ENCODE assay signal across 1 cellular context in genomic region chr2:73736855-73737779, GRCh38.
A peak's percentile ranks its signal among the peaks of the same experiment; 100 is the strongest.
TF ChIP-seq lines count a peak whose summit lies in the region.

Gene TPRKB (minus strand): TSS chr2:73737345. CDS start chr2:73734569, 2,776 bp downstream.

TF ChIP-seq in HepG2, 621 proteins besides CTCF, POLR2A, EP300 and RAD21 (continued from another document and continues in another):
- TF ChIP-seq TCF12 (IDR thresholded peaks at IDR 0.05) (no peak), TCF12 (CRISPR knock-in tag; IDR thresholded peaks at IDR 0.05) (no peak), NR2F6 (IDR thresholded peaks at IDR 0.05) (0 out of 2 replicates have a peak, but pooled peaks have one; percentile 17), NR2F6 (CRISPR knock-in tag; IDR thresholded peaks at IDR 0.05) (peak; percentile 67), ZNF362 (CRISPR knock-in tag; IDR thresholded peaks at IDR 0.05; ENCODE audit: borderline replicate concordance) (peak; percentile 58; the same call in 1 of the 2 replicates), TEF (CRISPR knock-in tag; IDR thresholded peaks at IDR 0.05) (no peak), ZNF280D (CRISPR knock-in tag; IDR thresholded peaks at IDR 0.05) (peak; percentile 87), ZNF747 (CRISPR knock-in tag; IDR thresholded peaks at IDR 0.05; ENCODE audit: borderline replicate concordance) (peak; percentile 87), MTERF4 (CRISPR knock-in tag; IDR thresholded peaks at IDR 0.05) (peak; percentile 94), ZSCAN31 (CRISPR knock-in tag; IDR thresholded peaks at IDR 0.05; ENCODE audit: low read depth) (no peak; the same call in 1 of the 2 replicates), MED8 (CRISPR knock-in tag; IDR thresholded peaks at IDR 0.05; ENCODE audit: insufficient replicate concordance) (no peak), ZXDC (CRISPR knock-in tag; IDR thresholded peaks at IDR 0.05) (peak; percentile 94), ARHGAP35 (CRISPR knock-in tag; IDR thresholded peaks at IDR 0.05; ENCODE audit: borderline replicate concordance) (0 out of 2 replicates have a peak, but pooled peaks have one; percentile 30), HNRNPL (IDR thresholded peaks at IDR 0.05; ENCODE audit: low read depth, low read length) (no peak), SMYD3 (CRISPR knock-in tag; IDR thresholded peaks at IDR 0.05) (no peak; the same call in 1 of the 2 replicates), HMG20B (CRISPR knock-in tag; conservative IDR thresholded peaks at IDR 0.05) (0 out of 2 replicates have a peak, but pooled peaks have one; percentile 58), TFAP4 (IDR thresholded peaks at IDR 0.05; ENCODE audit: borderline replicate concordance, low read depth) (peak; percentile 94), KAT7 (CRISPR knock-in tag; IDR thresholded peaks at IDR 0.05; ENCODE audit: borderline replicate concordance) (no peak; the same call in 1 of the 2 replicates), ZEB1 (IDR thresholded peaks at IDR 0.05; ENCODE audit: insufficient replicate concordance, low read depth) (peak; percentile 53), TBP (CRISPR knock-in tag; IDR thresholded peaks at IDR 0.05) (no peak), ZNF460 (CRISPR knock-in tag; IDR thresholded peaks at IDR 0.05; ENCODE audit: borderline replicate concordance) (no peak), ZNF382 (CRISPR knock-in tag; IDR thresholded peaks at IDR 0.05; ENCODE audit: borderline replicate concordance) (no peak), MEIS1 (CRISPR knock-in tag; IDR thresholded peaks at IDR 0.05; ENCODE audit: borderline replicate concordance) (peak; percentile 83; the same call in 1 of the 2 replicates), ZNF782 (CRISPR knock-in tag; IDR thresholded peaks at IDR 0.05; ENCODE audit: borderline replicate concordance) (peak; percentile 92; the same call in 1 of the 2 replicates), ZNF264 (CRISPR knock-in tag; IDR thresholded peaks at IDR 0.05) (peak; percentile 36; the same call in 1 of the 2 replicates), ZKSCAN8 (CRISPR knock-in tag; IDR thresholded peaks at IDR 0.05; ENCODE audit: borderline replicate concordance) (peak; percentile 69; the same call in 1 of the 2 replicates), ATF7-NPFF (CRISPR knock-in tag; IDR thresholded peaks at IDR 0.05; ENCODE audit: low read depth) (peak; percentile 47), ZNF547 (CRISPR knock-in tag; IDR thresholded peaks at IDR 0.05) (peak; percentile 93), TEAD3 (CRISPR knock-in tag; optimal IDR thresholded peaks at IDR 0.05; ENCODE audit: borderline replicate concordance) (peak; percentile 61), POGZ (CRISPR knock-in tag; IDR thresholded peaks at IDR 0.05) (peak; percentile 100), ARID4A (CRISPR knock-in tag; IDR thresholded peaks at IDR 0.05; ENCODE audit: borderline replicate concordance) (peak; percentile 98), ZNF687 (CRISPR knock-in tag; IDR thresholded peaks at IDR 0.05) (peak; percentile 95), SPEN (CRISPR knock-in tag; IDR thresholded peaks at IDR 0.05; ENCODE audit: low read depth) (peak; percentile 96), RARA (CRISPR knock-in tag; IDR thresholded peaks at IDR 0.05) (0 out of 2 replicates have a peak, but pooled peaks have one; percentile 41), SP5 (CRISPR knock-in tag; IDR thresholded peaks at IDR 0.05; ENCODE audit: borderline replicate concordance, low read depth) (peak; percentile 74)
- TF ChIP-seq, protein P1, sequence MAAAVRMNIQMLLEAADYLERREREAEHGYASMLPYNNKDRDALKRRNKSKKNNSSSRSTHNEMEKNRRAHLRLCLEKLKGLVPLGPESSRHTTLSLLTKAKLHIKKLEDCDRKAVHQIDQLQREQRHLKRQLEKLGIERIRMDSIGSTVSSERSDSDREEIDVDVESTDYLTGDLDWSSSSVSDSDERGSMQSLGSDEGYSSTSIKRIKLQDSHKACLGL (CRISPR knock-in tag; IDR thresholded peaks at IDR 0.05), result peak; percentile 61
- TF ChIP-seq, protein P2, sequence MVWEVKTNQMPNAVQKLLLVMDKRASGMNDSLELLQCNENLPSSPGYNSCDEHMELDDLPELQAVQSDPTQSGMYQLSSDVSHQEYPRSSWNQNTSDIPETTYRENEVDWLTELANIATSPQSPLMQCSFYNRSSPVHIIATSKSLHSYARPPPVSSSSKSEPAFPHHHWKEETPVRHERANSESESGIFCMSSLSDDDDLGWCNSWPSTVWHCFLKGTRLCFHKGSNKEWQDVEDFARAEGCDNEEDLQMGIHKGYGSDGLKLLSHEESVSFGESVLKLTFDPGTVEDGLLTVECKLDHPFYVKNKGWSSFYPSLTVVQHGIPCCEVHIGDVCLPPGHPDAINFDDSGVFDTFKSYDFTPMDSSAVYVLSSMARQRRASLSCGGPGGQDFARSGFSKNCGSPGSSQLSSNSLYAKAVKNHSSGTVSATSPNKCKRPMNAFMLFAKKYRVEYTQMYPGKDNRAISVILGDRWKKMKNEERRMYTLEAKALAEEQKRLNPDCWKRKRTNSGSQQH (CRISPR knock-in tag; IDR thresholded peaks at IDR 0.05; ENCODE audit: low read depth), result peak; percentile 85
